Comparison of ENCODE assay signal across 20 cellular contexts in the genomic region with DNA sequence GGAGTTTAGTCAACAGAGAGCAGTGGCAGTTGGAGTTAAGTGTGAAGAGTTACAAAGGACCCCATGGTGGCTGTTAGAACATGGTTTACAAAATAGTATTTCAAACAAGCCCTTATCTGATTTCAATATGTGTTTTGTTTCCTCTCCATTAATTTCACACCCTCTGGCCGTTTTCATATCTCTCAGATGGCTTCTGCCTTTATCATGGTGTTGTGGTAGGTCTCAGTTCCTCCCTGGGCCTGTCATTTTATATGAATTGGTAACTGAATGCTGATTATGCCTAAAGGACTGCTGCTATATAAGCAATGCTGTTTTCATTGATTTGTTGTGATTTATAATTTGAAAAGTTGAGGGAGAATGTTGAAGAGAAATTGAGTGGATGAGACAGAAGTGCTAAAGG.
"Had no signal": no experiment of that assay in that cellular context is flagged by ENCODE, and none has a peak within 500 bp of the region (broad histone marks: within the 10 kb centered on the region; RNA-seq: fewer than 3 reads in every experiment).

No MANE protein-coding gene starts in this region.

- H3K4me1 Mint-ChIP-seq: activated naive CD4-positive, alpha-beta T cell treated with anti-CD3 and anti-CD28 coated beads, Interleukin-2, amount 50 U/mL, for 24 hours; nephron progenitor cell had no signal

- H3K9me3 Mint-ChIP-seq: activated naive CD4-positive, alpha-beta T cell treated with anti-CD3 and anti-CD28 coated beads, Interleukin-2, amount 50 U/mL, for 24 hours had no signal

- H3K27ac ChIP-seq: ascending aorta, lower lobe of right lung, right atrium auricular region, skin epidermis, tibial nerve, uterus had no signal

- H3K27me3 ChIP-seq: ascending aorta, right atrium auricular region, tibial nerve, uterus had no signal

- H3K4me3 ChIP-seq: ascending aorta, lower lobe of right lung, right atrium auricular region, skin epidermis, tibial nerve, uterus had no signal

- DNase-seq: activated CD4-positive, alpha-beta T cell treated with anti-CD3 and anti-CD28 coated beads, Interleukin-2, amount 50 U/mL, for 1 hour; activated gamma-delta T cell; cerebellar nuclear complex; effector CD4-positive, alpha-beta T cell; hippocampal formation; islet precursor cell; lower lobe of right lung; midbrain; nephron progenitor cell; occipital lobe; T1000; uterus had no signal

- H3K27ac Mint-ChIP-seq: activated naive CD4-positive, alpha-beta T cell treated with anti-CD3 and anti-CD28 coated beads, Interleukin-2, amount 50 U/mL, for 24 hours; nephron progenitor cell; stimulated activated naive CD8-positive, alpha-beta T cell treated with anti-CD3 and anti-CD28 coated beads, Interleukin-15, Interleukin-2, amounts not matched to agents 100 ng/mL and 50 ng/mL, for 24 hours had no signal

- ATAC-seq: activated CD4-positive, CD25-positive, alpha-beta regulatory T cell treated with anti-CD3 and anti-CD28 coated beads, Interleukin-2, amount 50 U/mL, for 24 hours; esophagus mucosa; lower lobe of right lung had no signal

- H3K9me3 ChIP-seq: ascending aorta, lower lobe of right lung, right atrium auricular region, tibial nerve, uterus had no signal

- H3K36me3 Mint-ChIP-seq: activated naive CD4-positive, alpha-beta T cell treated with anti-CD3 and anti-CD28 coated beads, Interleukin-2, amount 50 U/mL, for 24 hours had no signal

- H3K36me3 ChIP-seq: ascending aorta, lower lobe of right lung, right atrium auricular region, tibial nerve, uterus had no signal

- H3K4me1 ChIP-seq: ascending aorta, lower lobe of right lung, right atrium auricular region, tibial nerve, uterus had no signal

- H3K4me3 Mint-ChIP-seq: activated naive CD4-positive, alpha-beta T cell treated with anti-CD3 and anti-CD28 coated beads, Interleukin-2, amount 50 U/mL, for 24 hours; nephron progenitor cell; stimulated activated naive CD8-positive, alpha-beta T cell treated with anti-CD3 and anti-CD28 coated beads, Interleukin-15, Interleukin-2, amounts not matched to agents 100 ng/mL and 50 ng/mL, for 24 hours had no signal
